2 cellular contexts compared by ENCODE assay signal in the genomic region with DNA sequence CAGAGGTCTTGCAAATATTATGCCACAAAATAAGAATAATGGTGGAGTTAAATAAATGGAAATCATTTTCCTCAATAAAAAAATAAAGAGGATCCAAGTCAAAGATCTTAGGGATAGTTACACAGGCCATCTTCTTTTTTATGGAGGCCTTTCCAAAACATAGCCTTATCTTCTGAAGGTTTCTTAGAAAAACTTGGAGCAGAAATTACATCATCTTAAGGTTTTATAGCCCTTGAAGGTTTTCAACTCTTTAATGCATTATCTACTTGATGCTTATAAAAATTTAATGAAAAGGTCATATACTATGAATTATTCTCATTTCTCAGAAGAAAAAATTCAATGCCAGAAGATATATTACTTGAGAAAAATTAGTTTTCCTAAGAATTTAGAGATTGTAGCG.
TF ChIP-seq lines count a peak whose summit lies in the region.

No MANE protein-coding gene starts in this region.

TF ChIP-seq in HEK293, 187 proteins besides CTCF, POLR2A, EP300 and RAD21 (continued from another document):
- TF ChIP-seq, protein P1, sequence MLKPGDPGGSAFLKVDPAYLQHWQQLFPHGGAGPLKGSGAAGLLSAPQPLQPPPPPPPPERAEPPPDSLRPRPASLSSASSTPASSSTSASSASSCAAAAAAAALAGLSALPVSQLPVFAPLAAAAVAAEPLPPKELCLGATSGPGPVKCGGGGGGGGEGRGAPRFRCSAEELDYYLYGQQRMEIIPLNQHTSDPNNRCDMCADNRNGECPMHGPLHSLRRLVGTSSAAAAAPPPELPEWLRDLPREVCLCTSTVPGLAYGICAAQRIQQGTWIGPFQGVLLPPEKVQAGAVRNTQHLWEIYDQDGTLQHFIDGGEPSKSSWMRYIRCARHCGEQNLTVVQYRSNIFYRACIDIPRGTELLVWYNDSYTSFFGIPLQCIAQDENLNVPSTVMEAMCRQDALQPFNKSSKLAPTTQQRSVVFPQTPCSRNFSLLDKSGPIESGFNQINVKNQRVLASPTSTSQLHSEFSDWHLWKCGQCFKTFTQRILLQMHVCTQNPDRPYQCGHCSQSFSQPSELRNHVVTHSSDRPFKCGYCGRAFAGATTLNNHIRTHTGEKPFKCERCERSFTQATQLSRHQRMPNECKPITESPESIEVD (tag by site-specific recombination; IDR thresholded peaks at IDR 0.05) = peak; percentile 37; the same call in 1 of the 2 replicates

TF ChIP-seq in K562, 482 proteins besides CTCF, POLR2A, EP300 and RAD21 (continued from another document):
- TF ChIP-seq KDM4B (IDR thresholded peaks at IDR 0.05; ENCODE audit: borderline replicate concordance in 2 of 2, low read depth in 1 of 2) = no peak
- TF ChIP-seq NR2F6 (CRISPR knock-in tag; IDR thresholded peaks at IDR 0.05) = no peak
- TF ChIP-seq, protein P2, sequence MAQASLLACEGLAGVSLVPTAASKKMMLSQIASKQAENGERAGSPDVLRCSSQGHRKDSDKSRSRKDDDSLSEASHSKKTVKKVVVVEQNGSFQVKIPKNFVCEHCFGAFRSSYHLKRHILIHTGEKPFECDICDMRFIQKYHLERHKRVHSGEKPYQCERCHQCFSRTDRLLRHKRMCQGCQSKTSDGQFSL (CRISPR knock-in tag; IDR thresholded peaks at IDR 0.05) = no peak
- TF ChIP-seq, protein P2 (tag; IDR thresholded peaks at IDR 0.05) = no peak
- 0 out of 2 replicates have a peak, but pooled peaks have one; percentile 23 for TF ChIP-seq GTF2E2 (tag; IDR thresholded peaks at IDR 0.05)
- TF ChIP-seq ATF7 (IDR thresholded peaks at IDR 0.05) = peak; percentile 67
- TF ChIP-seq ZNF551 (CRISPR knock-in tag; IDR thresholded peaks at IDR 0.05) = no peak
- TF ChIP-seq BACH1 (tag; IDR thresholded peaks at IDR 0.05) = 0 out of 2 replicates have a peak, but pooled peaks have one; percentile 30
- TF ChIP-seq, protein P3, sequence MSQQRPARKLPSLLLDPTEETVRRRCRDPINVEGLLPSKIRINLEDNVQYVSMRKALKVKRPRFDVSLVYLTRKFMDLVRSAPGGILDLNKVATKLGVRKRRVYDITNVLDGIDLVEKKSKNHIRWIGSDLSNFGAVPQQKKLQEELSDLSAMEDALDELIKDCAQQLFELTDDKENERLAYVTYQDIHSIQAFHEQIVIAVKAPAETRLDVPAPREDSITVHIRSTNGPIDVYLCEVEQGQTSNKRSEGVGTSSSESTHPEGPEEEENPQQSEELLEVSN (IDR thresholded peaks at IDR 0.05; ENCODE audit: borderline replicate concordance in 1 of 2, extremely low read depth in 1 of 2, insufficient read depth in 1 of 2, insufficient read length in 1 of 2, low read depth in 1 of 2, low read length in 1 of 2, poor library complexity in 1 of 2, severe bottlenecking in 1 of 2) = no peak
- TF ChIP-seq, protein P4, sequence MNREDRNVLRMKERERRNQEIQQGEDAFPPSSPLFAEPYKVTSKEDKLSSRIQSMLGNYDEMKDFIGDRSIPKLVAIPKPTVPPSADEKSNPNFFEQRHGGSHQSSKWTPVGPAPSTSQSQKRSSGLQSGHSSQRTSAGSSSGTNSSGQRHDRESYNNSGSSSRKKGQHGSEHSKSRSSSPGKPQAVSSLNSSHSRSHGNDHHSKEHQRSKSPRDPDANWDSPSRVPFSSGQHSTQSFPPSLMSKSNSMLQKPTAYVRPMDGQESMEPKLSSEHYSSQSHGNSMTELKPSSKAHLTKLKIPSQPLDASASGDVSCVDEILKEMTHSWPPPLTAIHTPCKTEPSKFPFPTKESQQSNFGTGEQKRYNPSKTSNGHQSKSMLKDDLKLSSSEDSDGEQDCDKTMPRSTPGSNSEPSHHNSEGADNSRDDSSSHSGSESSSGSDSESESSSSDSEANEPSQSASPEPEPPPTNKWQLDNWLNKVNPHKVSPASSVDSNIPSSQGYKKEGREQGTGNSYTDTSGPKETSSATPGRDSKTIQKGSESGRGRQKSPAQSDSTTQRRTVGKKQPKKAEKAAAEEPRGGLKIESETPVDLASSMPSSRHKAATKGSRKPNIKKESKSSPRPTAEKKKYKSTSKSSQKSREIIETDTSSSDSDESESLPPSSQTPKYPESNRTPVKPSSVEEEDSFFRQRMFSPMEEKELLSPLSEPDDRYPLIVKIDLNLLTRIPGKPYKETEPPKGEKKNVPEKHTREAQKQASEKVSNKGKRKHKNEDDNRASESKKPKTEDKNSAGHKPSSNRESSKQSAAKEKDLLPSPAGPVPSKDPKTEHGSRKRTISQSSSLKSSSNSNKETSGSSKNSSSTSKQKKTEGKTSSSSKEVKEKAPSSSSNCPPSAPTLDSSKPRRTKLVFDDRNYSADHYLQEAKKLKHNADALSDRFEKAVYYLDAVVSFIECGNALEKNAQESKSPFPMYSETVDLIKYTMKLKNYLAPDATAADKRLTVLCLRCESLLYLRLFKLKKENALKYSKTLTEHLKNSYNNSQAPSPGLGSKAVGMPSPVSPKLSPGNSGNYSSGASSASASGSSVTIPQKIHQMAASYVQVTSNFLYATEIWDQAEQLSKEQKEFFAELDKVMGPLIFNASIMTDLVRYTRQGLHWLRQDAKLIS (CRISPR knock-in tag; IDR thresholded peaks at IDR 0.05) = no peak
- no peak for TF ChIP-seq ETV6 (IDR thresholded peaks at IDR 0.05; ENCODE audit: borderline replicate concordance in 1 of 2, low read depth in 2 of 2, low read length in 1 of 2)
- no peak for TF ChIP-seq ETV6 (CRISPR knock-in tag; IDR thresholded peaks at IDR 0.05; ENCODE audit: borderline replicate concordance)
- no peak for TF ChIP-seq CEBPG (CRISPR knock-in tag; IDR thresholded peaks at IDR 0.05)
- TF ChIP-seq CEBPG (tag; conservative IDR thresholded peaks at IDR 0.05 in 1 of 2, IDR thresholded peaks at IDR 0.05 in 1 of 2) = peak; percentile 42 to 61; a peak in 3 of 4 replicates
- TF ChIP-seq ZNF766 (CRISPR knock-in tag; conservative IDR thresholded peaks at IDR 0.05) = peak; percentile 95
- peak; percentile 33; the same call in 1 of the 2 replicates for TF ChIP-seq JUND (IDR thresholded peaks at IDR 0.05; ENCODE audit: borderline replicate concordance, low read depth, low read length)
- TF ChIP-seq JUND (tag; IDR thresholded peaks at IDR 0.05; ENCODE audit: borderline replicate concordance, low read depth, low read length) = no peak; the same call in 2 of the 3 replicates
- no peak for TF ChIP-seq ZNF778 (CRISPR knock-in tag; IDR thresholded peaks at IDR 0.05)
- TF ChIP-seq, protein P5, sequence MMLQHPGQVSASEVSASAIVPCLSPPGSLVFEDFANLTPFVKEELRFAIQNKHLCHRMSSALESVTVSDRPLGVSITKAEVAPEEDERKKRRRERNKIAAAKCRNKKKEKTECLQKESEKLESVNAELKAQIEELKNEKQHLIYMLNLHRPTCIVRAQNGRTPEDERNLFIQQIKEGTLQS (IDR thresholded peaks at IDR 0.05) = peak; percentile 79
- TF ChIP-seq, protein P5 (CRISPR knock-in tag; conservative IDR thresholded peaks at IDR 0.05) = no peak
- no peak for TF ChIP-seq ZNF23 (CRISPR knock-in tag; IDR thresholded peaks at IDR 0.05)
- no peak for TF ChIP-seq POLR2B (IDR thresholded peaks at IDR 0.05; ENCODE audit: low read depth, partially characterized antibody)
- TF ChIP-seq, protein P6, sequence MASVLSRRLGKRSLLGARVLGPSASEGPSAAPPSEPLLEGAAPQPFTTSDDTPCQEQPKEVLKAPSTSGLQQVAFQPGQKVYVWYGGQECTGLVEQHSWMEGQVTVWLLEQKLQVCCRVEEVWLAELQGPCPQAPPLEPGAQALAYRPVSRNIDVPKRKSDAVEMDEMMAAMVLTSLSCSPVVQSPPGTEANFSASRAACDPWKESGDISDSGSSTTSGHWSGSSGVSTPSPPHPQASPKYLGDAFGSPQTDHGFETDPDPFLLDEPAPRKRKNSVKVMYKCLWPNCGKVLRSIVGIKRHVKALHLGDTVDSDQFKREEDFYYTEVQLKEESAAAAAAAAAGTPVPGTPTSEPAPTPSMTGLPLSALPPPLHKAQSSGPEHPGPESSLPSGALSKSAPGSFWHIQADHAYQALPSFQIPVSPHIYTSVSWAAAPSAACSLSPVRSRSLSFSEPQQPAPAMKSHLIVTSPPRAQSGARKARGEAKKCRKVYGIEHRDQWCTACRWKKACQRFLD (CRISPR knock-in tag; IDR thresholded peaks at IDR 0.05) = no peak
- TF ChIP-seq EGR1 (conservative IDR thresholded peaks at IDR 0.05) = no peak
- TF ChIP-seq ZNF347 (CRISPR knock-in tag; IDR thresholded peaks at IDR 0.05; ENCODE audit: low read depth) = no peak
- TF ChIP-seq, protein P7, sequence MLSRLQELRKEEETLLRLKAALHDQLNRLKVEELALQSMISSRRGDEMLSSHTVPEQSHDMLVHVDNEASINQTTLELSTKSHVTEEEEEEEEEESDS (CRISPR knock-in tag; IDR thresholded peaks at IDR 0.05) = no peak
- no peak for TF ChIP-seq CBX5 (IDR thresholded peaks at IDR 0.05; ENCODE audit: borderline replicate concordance, low read depth)
- no peak for TF ChIP-seq ZNF212 (CRISPR knock-in tag; IDR thresholded peaks at IDR 0.05)
- no peak for TF ChIP-seq RHOXF2B (CRISPR knock-in tag; conservative IDR thresholded peaks at IDR 0.05)
- no peak for TF ChIP-seq HDGF (IDR thresholded peaks at IDR 0.05)
- TF ChIP-seq CSDE1 (IDR thresholded peaks at IDR 0.05) = no peak
- TF ChIP-seq ZNF253 (CRISPR knock-in tag; conservative IDR thresholded peaks at IDR 0.05) = no peak
- TF ChIP-seq HDAC8 (tag; IDR thresholded peaks at IDR 0.05) = no peak
- no peak for TF ChIP-seq ZNF175 (CRISPR knock-in tag; IDR thresholded peaks at IDR 0.05; ENCODE audit: low read depth)
- TF ChIP-seq, protein P8, sequence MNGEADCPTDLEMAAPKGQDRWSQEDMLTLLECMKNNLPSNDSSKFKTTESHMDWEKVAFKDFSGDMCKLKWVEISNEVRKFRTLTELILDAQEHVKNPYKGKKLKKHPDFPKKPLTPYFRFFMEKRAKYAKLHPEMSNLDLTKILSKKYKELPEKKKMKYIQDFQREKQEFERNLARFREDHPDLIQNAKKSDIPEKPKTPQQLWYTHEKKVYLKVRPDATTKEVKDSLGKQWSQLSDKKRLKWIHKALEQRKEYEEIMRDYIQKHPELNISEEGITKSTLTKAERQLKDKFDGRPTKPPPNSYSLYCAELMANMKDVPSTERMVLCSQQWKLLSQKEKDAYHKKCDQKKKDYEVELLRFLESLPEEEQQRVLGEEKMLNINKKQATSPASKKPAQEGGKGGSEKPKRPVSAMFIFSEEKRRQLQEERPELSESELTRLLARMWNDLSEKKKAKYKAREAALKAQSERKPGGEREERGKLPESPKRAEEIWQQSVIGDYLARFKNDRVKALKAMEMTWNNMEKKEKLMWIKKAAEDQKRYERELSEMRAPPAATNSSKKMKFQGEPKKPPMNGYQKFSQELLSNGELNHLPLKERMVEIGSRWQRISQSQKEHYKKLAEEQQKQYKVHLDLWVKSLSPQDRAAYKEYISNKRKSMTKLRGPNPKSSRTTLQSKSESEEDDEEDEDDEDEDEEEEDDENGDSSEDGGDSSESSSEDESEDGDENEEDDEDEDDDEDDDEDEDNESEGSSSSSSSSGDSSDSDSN (IDR thresholded peaks at IDR 0.05; ENCODE audit: borderline replicate concordance in 1 of 2, low read depth in 2 of 2, low read length in 2 of 2) = no peak
- TF ChIP-seq, protein P9, sequence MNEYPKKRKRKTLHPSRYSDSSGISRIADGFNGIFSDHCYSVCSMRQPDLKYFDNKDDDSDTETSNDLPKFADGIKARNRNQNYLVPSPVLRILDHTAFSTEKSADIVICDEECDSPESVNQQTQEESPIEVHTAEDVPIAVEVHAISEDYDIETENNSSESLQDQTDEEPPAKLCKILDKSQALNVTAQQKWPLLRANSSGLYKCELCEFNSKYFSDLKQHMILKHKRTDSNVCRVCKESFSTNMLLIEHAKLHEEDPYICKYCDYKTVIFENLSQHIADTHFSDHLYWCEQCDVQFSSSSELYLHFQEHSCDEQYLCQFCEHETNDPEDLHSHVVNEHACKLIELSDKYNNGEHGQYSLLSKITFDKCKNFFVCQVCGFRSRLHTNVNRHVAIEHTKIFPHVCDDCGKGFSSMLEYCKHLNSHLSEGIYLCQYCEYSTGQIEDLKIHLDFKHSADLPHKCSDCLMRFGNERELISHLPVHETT (CRISPR knock-in tag; conservative IDR thresholded peaks at IDR 0.05 in 1 of 2, IDR thresholded peaks at IDR 0.05 in 1 of 2) = no peak
